29 cellular contexts compared by ENCODE assay signal in the genomic region with DNA sequence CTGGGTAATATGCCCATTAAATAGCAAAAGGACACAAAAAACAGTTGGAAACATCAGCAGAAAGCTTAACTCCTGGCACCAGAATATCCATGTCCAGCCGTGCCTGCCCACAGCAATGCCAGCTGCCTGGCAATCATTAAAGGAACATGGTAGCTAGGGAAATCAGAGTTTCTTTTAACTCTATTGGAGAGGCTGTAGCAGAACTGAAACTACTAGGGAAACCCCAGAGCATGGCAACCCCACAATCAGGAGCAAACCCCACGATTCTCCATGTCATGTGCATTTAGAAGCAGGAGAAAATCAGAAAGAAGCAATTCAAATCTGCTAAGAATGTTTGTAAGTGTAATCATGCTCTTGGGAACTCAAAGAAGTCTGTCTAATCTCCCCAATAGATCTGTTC.
"Had no signal": no experiment of that assay in that cellular context is flagged by ENCODE, and none has a peak within 500 bp of the region (broad histone marks: within the 10 kb centered on the region; RNA-seq: fewer than 3 reads in every experiment).

No MANE protein-coding gene starts in this region.

- ATAC-seq: activated CD4-positive, CD25-positive, alpha-beta regulatory T cell treated with anti-CD3 and anti-CD28 coated beads, Interleukin-2, amount 50 U/mL, for 24 hours; activated CD8-positive, alpha-beta T cell treated with anti-CD3 and anti-CD28 coated beads for 36 hours; activated T-cell treated with anti-CD3 and anti-CD28 coated beads, Interleukin-2, amount 50 U/mL, for 4 hours; activated T-helper 17 cell treated with anti-CD3 and anti-CD28 coated beads, Interleukin-2, amount 50 U/mL, for 72 hours; gastroesophageal sphincter; T-helper 17 cell had no signal

- H3K36me3 ChIP-seq: brain microvascular endothelial cell, esophagus squamous epithelium, gastroesophageal sphincter, WERI-Rb-1 had no signal

- H3K27ac ChIP-seq: brain microvascular endothelial cell, coronary artery, dorsolateral prefrontal cortex, esophagus squamous epithelium, gastroesophageal sphincter, WERI-Rb-1 had no signal

- FAIRE-seq: astrocyte, bronchial epithelial cell had no signal

- H3K4me1 ChIP-seq: esophagus squamous epithelium, gastroesophageal sphincter had no signal

- DNase-seq: activated B cell treated with CpG ODN at 0.5 μM for 24 hours; activated CD4-positive, alpha-beta T cell treated with anti-CD3 and anti-CD28 coated beads for 48 hours; activated CD4-positive, alpha-beta T cell treated with anti-CD3 and anti-CD28 coated beads, Interleukin-2, amount 50 U/mL, for 1 hour; activated CD4-positive, alpha-beta T cell treated with anti-CD3 and anti-CD28 coated beads, Interleukin-2, amount 50 U/mL, for 48 hours; activated CD8-positive, alpha-beta memory T cell treated with anti-CD3 and anti-CD28 coated beads for 24 hours; activated CD8-positive, alpha-beta T cell treated with anti-CD3 and anti-CD28 coated beads for 36 hours; activated effector memory CD4-positive, alpha-beta T cell treated with Interleukin-2 at 50 U/mL for 16 hours; activated gamma-delta T cell treated with Interleukin-2 at 50 U/mL for 16 hours; activated naive CD4-positive, alpha-beta T cell treated with anti-CD3 and anti-CD28 coated beads, Interleukin-2, amount 50 U/mL, for 16 hours; activated naive CD4-positive, alpha-beta T cell treated with Interleukin-2 at 50 U/mL for 16 hours; activated T-cell treated with anti-CD3 and anti-CD28 coated beads, Interleukin-2, amount 50 U/mL, for 4 hours; amniotic stem cell; anterior cingulate cortex; brain microvascular endothelial cell; dorsolateral prefrontal cortex; effector memory CD4-positive, alpha-beta T cell; erythroblast; esophagus squamous epithelium; foreskin melanocyte; T-helper 1 cell; T-helper 17 cell; T1000; WERI-Rb-1 had no signal

- H3K9me3 ChIP-seq: esophagus squamous epithelium, gastroesophageal sphincter had no signal

- H3K4me3 ChIP-seq: coronary artery, dorsolateral prefrontal cortex, esophagus squamous epithelium, gastroesophageal sphincter had no signal

- H3K27me3 ChIP-seq: brain microvascular endothelial cell, esophagus squamous epithelium, gastroesophageal sphincter had no signal
